Comparison of ENCODE assay signal across 12 cellular contexts in the genomic region with DNA sequence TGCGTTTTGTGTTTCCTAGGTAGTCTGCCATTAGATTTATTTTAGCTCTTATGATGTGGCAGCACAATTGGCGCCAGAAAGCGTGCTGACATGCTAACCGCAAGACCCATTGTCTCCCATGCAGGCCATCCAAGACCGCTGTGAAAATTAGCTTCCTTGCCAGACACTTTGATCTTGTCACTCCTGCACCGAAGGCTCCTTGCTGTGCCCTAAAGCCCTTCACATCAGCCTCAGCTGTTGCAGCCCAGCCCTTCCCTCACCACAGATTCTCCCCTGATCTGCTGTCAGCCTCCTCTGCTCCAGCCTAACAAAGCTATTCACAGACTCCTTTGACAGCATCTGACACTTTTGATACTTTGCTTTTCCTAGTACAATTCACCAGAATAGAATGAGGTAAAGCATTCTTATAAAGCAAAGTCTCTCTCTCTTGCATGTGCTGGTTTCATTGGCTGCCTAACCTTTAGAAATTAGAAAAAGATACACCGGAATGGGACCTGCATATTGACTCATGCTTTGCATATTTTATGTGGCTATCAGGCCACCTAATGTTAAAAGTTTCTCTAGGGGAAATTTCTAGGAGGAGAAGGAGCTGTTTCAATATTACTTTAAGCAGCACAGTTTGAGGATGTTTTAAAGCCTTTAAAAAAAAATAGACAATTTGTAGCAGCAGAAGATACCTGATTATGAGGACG.
DNase-seq lines count a peak whose midpoint lies in the region; ATAC-seq lines count a peak whose summit lies in the region.
"Had no signal": no experiment of that assay in that cellular context is flagged by ENCODE, and none has a peak within 500 bp of the region (broad histone marks: within the 10 kb centered on the region; RNA-seq: fewer than 3 reads in every experiment).

No MANE protein-coding gene starts in this region.

- intact Hi-C loops in activated CD4-positive, alpha-beta memory T cell treated with anti-CD3 and anti-CD28 coated beads for 36 hours (cut with micrococcal nuclease) = loop anchor here (1.0 kb wide), 2 partner anchors 19 to 92 kb away; no protein-coding TSS in a partner anchor

- H3K4me1 Mint-ChIP-seq in activated CD4-positive, alpha-beta memory T cell treated with anti-CD3 and anti-CD28 coated beads for 36 hours (ENCODE audit: low read depth) = peaks cover 42% of the 10 kb centered on the region

- peak; percentile 75 for DNase-seq in A172 (ENCODE audit: low spot score)
- peak; percentile 62 for DNase-seq in H7
- DNase-seq in activated CD4-positive, alpha-beta memory T cell treated with anti-CD3 and anti-CD28 coated beads for 36 hours = peak; percentile 51
- peak; percentile 62 for DNase-seq in iPS-NIHi7 (ENCODE audit: extremely low spot score)
- DNase-seq in RKO (ENCODE audit: low spot score) = no peak
- DNase-seq: activated CD8-positive, alpha-beta memory T cell treated with anti-CD3 and anti-CD28 coated beads for 24 hours; C1 segment of cervical spinal cord; psoas muscle had no signal

- CTCF ChIA-PET in activated CD4-positive, alpha-beta memory T cell treated with anti-CD3 and anti-CD28 coated beads for 36 hours (lab: Charles Lee) = interaction anchor here (0.9 to 1.1 kb wide), 2 partner anchors 58 to 86 kb away, joined by 3 to 5 read pairs; no protein-coding TSS in a partner anchor

- ATAC-seq in HG03342 (IDR thresholded peaks at IDR 0.05; ENCODE audit: unreplicated experiment) = no peak
- no peak for ATAC-seq in HG02798 (IDR thresholded peaks at IDR 0.05; ENCODE audit: poor library complexity, unreplicated experiment)
- ATAC-seq in GM19455 (IDR thresholded peaks at IDR 0.05; ENCODE audit: unreplicated experiment) = no peak
- ATAC-seq: SK-N-SH treated with all-trans-retinoic acid at 6 μM for 48 hours had no signal

- POLR2A ChIA-PET in activated CD4-positive, alpha-beta memory T cell treated with anti-CD3 and anti-CD28 coated beads for 36 hours (lab: Charles Lee) = interaction anchor here (2.3 kb wide), 1 partner anchor 92 kb away, joined by 14 read pairs; no protein-coding TSS in a partner anchor

- H3K4me3 ChIP-seq in H7 (ENCODE audit: insufficient read depth, low read depth, low read length) = no peak overlapping the region
- H3K4me3 ChIP-seq: psoas muscle had no signal

- H3K36me3 Mint-ChIP-seq in activated CD4-positive, alpha-beta memory T cell treated with anti-CD3 and anti-CD28 coated beads for 36 hours = no peaks in the 10 kb centered on the region

- no peaks in the 10 kb centered on the region for H3K9me3 Mint-ChIP-seq in activated CD4-positive, alpha-beta memory T cell treated with anti-CD3 and anti-CD28 coated beads for 36 hours

- H3K27ac Mint-ChIP-seq in activated CD4-positive, alpha-beta memory T cell treated with anti-CD3 and anti-CD28 coated beads for 36 hours = peak overlapping the region; percentile 28

- H3K4me3 Mint-ChIP-seq in activated CD4-positive, alpha-beta memory T cell treated with anti-CD3 and anti-CD28 coated beads for 36 hours = no peak overlapping the region

- no peaks in the 10 kb centered on the region for H3K27me3 Mint-ChIP-seq in activated CD4-positive, alpha-beta memory T cell treated with anti-CD3 and anti-CD28 coated beads for 36 hours

- H3K27me3 ChIP-seq in H7 (ENCODE audit: control insufficient read depth, insufficient read depth, low read length) = no peaks in the 10 kb centered on the region

- H3K36me3 ChIP-seq in H7 (replicated peaks; ENCODE audit: control insufficient read depth, insufficient read depth, low read length) = no peaks in the 10 kb centered on the region
